ENCODE assay signal across 24 cellular contexts in the genomic region with DNA sequence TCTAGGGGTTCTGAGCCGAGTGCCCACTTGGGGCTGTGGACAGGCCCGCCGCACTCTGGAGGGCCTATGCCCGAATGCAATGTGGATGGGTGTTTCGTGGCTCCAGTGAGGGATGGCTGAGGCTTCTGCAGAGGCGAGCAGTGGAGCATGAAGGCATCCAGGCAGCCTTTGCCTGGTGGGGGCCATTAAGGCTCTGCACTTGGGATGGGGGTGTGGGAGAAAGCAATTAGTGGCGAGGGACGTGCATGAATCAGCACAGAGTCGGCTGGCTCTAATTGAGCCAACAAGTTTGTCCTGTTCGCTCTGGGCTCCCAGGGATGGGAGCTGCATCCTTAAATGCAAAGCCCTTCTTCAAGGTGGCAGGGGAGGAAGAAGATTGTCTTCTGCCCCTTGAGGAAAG.
"Had no signal": no experiment of that assay in that cellular context is flagged by ENCODE, and none has a peak within 500 bp of the region (broad histone marks: within the 10 kb centered on the region; RNA-seq: fewer than 3 reads in every experiment).

No MANE protein-coding gene starts in this region.

- DNase-seq: activated CD4-positive, alpha-beta memory T cell treated with anti-CD3 and anti-CD28 coated beads for 36 hours; activated CD4-positive, alpha-beta T cell treated with anti-CD3 and anti-CD28 coated beads, Interleukin-2, amount 10 ng/mL, durations not matched to agents 24 days and 14 days; activated CD4-positive, CD25-positive, alpha-beta regulatory T cell treated with anti-CD3 and anti-CD28 coated beads, Interleukin-2, amount 50 U/mL, for 72 hours; activated CD8-positive, alpha-beta memory T cell treated with anti-CD3 and anti-CD28 coated beads, Interleukin-2, amount 50 U/mL, for 4 hours; activated gamma-delta T cell; activated naive CD4-positive, alpha-beta T cell treated with anti-CD3 and anti-CD28 coated beads, Interleukin-2, amount 10 ng/mL, durations not matched to agents 7 days and 5 days; activated naive CD8-positive, alpha-beta T cell treated with anti-CD3 and anti-CD28 coated beads, Interleukin-2, amount 10 ng/mL, durations not matched to agents 7 days and 5 days; activated T-cell treated with anti-CD3 and anti-CD28 coated beads, Interleukin-2, amount 50 U/mL, for 1 hour; central memory CD4-positive, alpha-beta T cell; endodermal cell; foreskin keratinocyte; left cardiac atrium; mammary epithelial cell; naive B cell; nucleus accumbens; psoas muscle; right cardiac atrium; spleen; stimulated activated naive CD4-positive, alpha-beta T cell; T-helper 17 cell; T1000; tibial artery; upper lobe of right lung had no signal

- ATAC-seq: foreskin keratinocyte, left cardiac atrium, pancreas, psoas muscle, right cardiac atrium, T-helper 17 cell, upper lobe of right lung had no signal
